In the genomic region with DNA sequence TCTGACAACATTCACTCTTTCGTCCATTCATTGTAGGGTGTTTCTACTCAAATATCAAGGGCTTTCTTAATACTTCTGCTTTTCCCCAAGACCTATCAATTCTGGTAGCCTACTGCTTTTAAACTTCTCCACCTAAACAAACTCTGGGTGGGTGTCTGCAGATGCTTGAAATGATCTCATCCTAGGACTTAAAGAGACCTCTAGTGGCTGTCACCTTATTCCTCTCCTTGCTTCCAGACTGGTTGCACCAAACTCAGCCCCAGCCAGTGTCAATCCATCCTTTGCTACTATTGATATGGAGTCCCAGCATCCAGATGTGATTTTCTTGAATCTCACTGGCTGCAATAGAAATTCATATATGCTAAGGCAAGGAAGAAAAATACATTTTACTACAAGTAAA, we compare ENCODE assay signal across 16 cellular contexts.
A peak's percentile ranks its signal among the peaks of the same experiment; 100 is the strongest.
DNase-seq lines count a peak whose midpoint lies in the region; TF ChIP-seq lines count a peak whose summit lies in the region.
"Had no signal": no experiment of that assay in that cellular context is flagged by ENCODE, and none has a peak within 500 bp of the region (broad histone marks: within the 10 kb centered on the region; RNA-seq: fewer than 3 reads in every experiment).

No MANE protein-coding gene starts in this region.

- peaks cover 5% of the 10 kb centered on the region for H3K9me3 Mint-ChIP-seq in type B pancreatic cell

- H3K9me3 ChIP-seq in BE2C (no peaks in the 10 kb centered on the region), left ventricle myocardium inferior (replicated peaks) (peaks cover 11% of the 10 kb centered on the region)
- H3K9me3 ChIP-seq: breast epithelium, right lobe of liver, SJSA1 had no signal

- intact Hi-C loops in left ventricle myocardium inferior (cut with micrococcal nuclease): no loop called here

- H3K36me3 Mint-ChIP-seq in type B pancreatic cell: no peaks in the 10 kb centered on the region
- H3K36me3 Mint-ChIP-seq: naive thymus-derived CD4-positive, alpha-beta T cell had no signal

- no peak overlapping the region for H3K4me3 Mint-ChIP-seq in type B pancreatic cell
- H3K4me3 Mint-ChIP-seq: naive thymus-derived CD4-positive, alpha-beta T cell had no signal

- H3K4me3 ChIP-seq in BE2C (ENCODE audit: low read depth, low read length) (no peak overlapping the region), GM12864 (ENCODE audit: low read depth, low read length) (no peak overlapping the region), left ventricle myocardium inferior (no peak overlapping the region)
- H3K4me3 ChIP-seq: breast epithelium, gastroesophageal sphincter, right lobe of liver, SJSA1 had no signal

- H3K27me3 ChIP-seq in BE2C: no peaks in the 10 kb centered on the region
- H3K27me3 ChIP-seq in left ventricle myocardium inferior (ENCODE audit: low read depth): peaks cover 5% of the 10 kb centered on the region
- H3K27me3 ChIP-seq: breast epithelium, right lobe of liver, SJSA1 had no signal

- H3K27me3 Mint-ChIP-seq in type B pancreatic cell: peaks cover 4% of the 10 kb centered on the region

- H3K36me3 ChIP-seq in BE2C (no peaks in the 10 kb centered on the region), left ventricle myocardium inferior (no peaks in the 10 kb centered on the region)
- H3K36me3 ChIP-seq: breast epithelium, gastroesophageal sphincter, right lobe of liver, SJSA1 had no signal

- H3K4me1 ChIP-seq in BE2C (no peaks in the 10 kb centered on the region), left ventricle myocardium inferior (no peaks in the 10 kb centered on the region)
- H3K4me1 ChIP-seq: breast epithelium, gastroesophageal sphincter, right lobe of liver, SJSA1 had no signal

- H3K27ac ChIP-seq in left ventricle myocardium inferior (replicated peaks): no peak overlapping the region
- H3K27ac ChIP-seq: breast epithelium, gastroesophageal sphincter, right lobe of liver, SJSA1 had no signal

- DNase-seq in BE2C (no peak), GM12864 (ENCODE audit: low read depth) (no peak), NCI-H524 treated with DMSO at 0.1 percent for 48 hours (lab: John Stamatoyannopoulos, UW) (peak; percentile 11), left ventricle myocardium inferior (no peak), 8988T (no peak), Ammon's horn (ENCODE audit: low spot score) (no peak), kidney tubule cell (ENCODE audit: low spot score) (no peak), type B pancreatic cell (ENCODE audit: extremely low spot score, unreplicated experiment) (no peak)
- DNase-seq: activated naive CD4-positive, alpha-beta T cell treated with anti-CD3 and anti-CD28 coated beads, Interleukin-2, amount 50 U/mL, for 16 hours; GDM1; naive thymus-derived CD4-positive, alpha-beta T cell; right lobe of liver; stimulated activated naive CD8-positive, alpha-beta T cell treated with anti-CD3 and anti-CD28 coated beads, Interleukin-15, Interleukin-2, amounts not matched to agents 100 U/mL and 50 U/mL, for 24 hours had no signal

- H3K27ac Mint-ChIP-seq in type B pancreatic cell: no peak overlapping the region
- H3K27ac Mint-ChIP-seq: naive thymus-derived CD4-positive, alpha-beta T cell had no signal

- H3K4me1 Mint-ChIP-seq in type B pancreatic cell (ENCODE audit: unreplicated experiment): peaks cover 18% of the 10 kb centered on the region

- TF ChIP-seq CTCF in BE2C (IDR thresholded peaks at IDR 0.05; ENCODE audit: low read depth, low read length): peak; percentile 62
- peak; percentile 25 for TF ChIP-seq CTCF in GM12864 (IDR thresholded peaks at IDR 0.05; ENCODE audit: low read depth, low read length, missing control alignments)
- peak; percentile 47 for TF ChIP-seq CTCF in left ventricle myocardium inferior (IDR thresholded peaks at IDR 0.05; ENCODE audit: borderline replicate concordance)
- TF ChIP-seq CTCF in type B pancreatic cell (conservative IDR thresholded peaks at IDR 0.05): no peak
